10 cellular contexts compared by ENCODE assay signal in genomic region chr5:131496400-131496713, GRCh38.
DNase-seq lines count a peak whose midpoint lies in the region; ATAC-seq and TF ChIP-seq lines count a peak whose summit lies in the region.
"Had no signal": no experiment of that assay in that cellular context is flagged by ENCODE, and none has a peak within 500 bp of the region (broad histone marks: within the 10 kb centered on the region; RNA-seq: fewer than 3 reads in every experiment).

No MANE protein-coding gene starts in this region.

- peak overlapping the region; percentile 26 for H3K27ac Mint-ChIP-seq in activated T-helper 17 cell treated with anti-CD3 and anti-CD28 coated beads, Interleukin-2, amount 50 U/mL, for 72 hours
- no peak overlapping the region for H3K27ac Mint-ChIP-seq in nephron progenitor cell

- ATAC-seq in GM19395 (IDR thresholded peaks at IDR 0.05; ENCODE audit: unreplicated experiment) (peak; percentile 97), HG03097 (IDR thresholded peaks at IDR 0.05; ENCODE audit: low FRiP score, unreplicated experiment) (peak; percentile 75)
- ATAC-seq in activated T-helper 17 cell treated with anti-CD3 and anti-CD28 coated beads, Interleukin-2, amount 50 U/mL, for 72 hours (replicated peaks), result peak; percentile 66
- ATAC-seq: Panc1 had no signal

- H3K27ac ChIP-seq in testis, result no peak overlapping the region
- H3K27ac ChIP-seq in A673 (ENCODE audit: low read depth, low read length, poor library complexity, severe bottlenecking), result no peak overlapping the region
- H3K27ac ChIP-seq: adrenal gland had no signal

- H3K9me3 ChIP-seq in testis, result no peaks in the 10 kb centered on the region
- no peaks in the 10 kb centered on the region for H3K9me3 ChIP-seq in A673 (ENCODE audit: low read depth, low read length, poor library complexity, severe bottlenecking)
- H3K9me3 ChIP-seq: adrenal gland had no signal

- H3K27me3 ChIP-seq in testis, result no peaks in the 10 kb centered on the region
- no peaks in the 10 kb centered on the region for H3K27me3 ChIP-seq in A673 (replicated peaks; ENCODE audit: insufficient read depth, low read depth, low read length, poor library complexity)
- H3K27me3 ChIP-seq: adrenal gland had no signal

- peaks cover 21% of the 10 kb centered on the region for H3K4me1 Mint-ChIP-seq in activated T-helper 17 cell treated with anti-CD3 and anti-CD28 coated beads, Interleukin-2, amount 50 U/mL, for 72 hours
- peaks cover 9% of the 10 kb centered on the region for H3K4me1 Mint-ChIP-seq in nephron progenitor cell

- POLR2A ChIA-PET in HEK293T (lab: Yijun Ruan, JAX) (no interaction called here), A673 (lab: Charles Lee; ENCODE audit: low non-redundant PET) (no interaction called here)

- DNase-seq in nephron progenitor cell (no peak), HEK293T (ENCODE audit: extremely low spot score) (no peak), testis (no peak), A673 (ENCODE audit: low spot score) (no peak)
- DNase-seq: adrenal gland had no signal

- no peaks in the 10 kb centered on the region for H3K27me3 Mint-ChIP-seq in activated T-helper 17 cell treated with anti-CD3 and anti-CD28 coated beads, Interleukin-2, amount 50 U/mL, for 72 hours
- H3K27me3 Mint-ChIP-seq in nephron progenitor cell (ENCODE audit: low read depth, poor library complexity), result no peaks in the 10 kb centered on the region

- no peak overlapping the region for H3K4me3 Mint-ChIP-seq in activated T-helper 17 cell treated with anti-CD3 and anti-CD28 coated beads, Interleukin-2, amount 50 U/mL, for 72 hours
- H3K4me3 Mint-ChIP-seq in nephron progenitor cell, result no peak overlapping the region

- H3K36me3 Mint-ChIP-seq in activated T-helper 17 cell treated with anti-CD3 and anti-CD28 coated beads, Interleukin-2, amount 50 U/mL, for 72 hours (ENCODE audit: low read depth), result peaks cover 93% of the 10 kb centered on the region
- peaks cover 47% of the 10 kb centered on the region for H3K36me3 Mint-ChIP-seq in nephron progenitor cell (ENCODE audit: low read depth)

- BruUV-seq in A673 (replicated peaks; lab: Mats Ljungman, UMichigan), result no TSS peak

- no peaks in the 10 kb centered on the region for H3K4me1 ChIP-seq in testis
- no peaks in the 10 kb centered on the region for H3K4me1 ChIP-seq in A673 (ENCODE audit: insufficient read depth, low read length, poor library complexity, severe bottlenecking)
- H3K4me1 ChIP-seq: adrenal gland had no signal

- TF ChIP-seq CTCF in GM12875 (IDR thresholded peaks at IDR 0.05; ENCODE audit: borderline replicate concordance, insufficient read depth, low read depth, low read length) (peak; percentile 41; the same call in 1 of the 2 replicates), nephron progenitor cell (IDR thresholded peaks at IDR 0.05) (no peak), testis (IDR thresholded peaks at IDR 0.05) (no peak), A673 (conservative IDR thresholded peaks at IDR 0.05; ENCODE audit: low read depth, low read length) (no peak)

- no peaks in the 10 kb centered on the region for H3K36me3 ChIP-seq in testis (ENCODE audit: low read depth, missing control alignments)
- peaks cover 40% of the 10 kb centered on the region for H3K36me3 ChIP-seq in A673 (ENCODE audit: insufficient read depth, low read length, poor library complexity, severe bottlenecking)

- intact Hi-C loops in testis (cut with DNase I; ENCODE audit: low total_unique reads) (no loop called here), A673 (cut with micrococcal nuclease; ENCODE audit: unreplicated experiment) (no loop called here)

- CTCF ChIA-PET in HEK293T (lab: Yijun Ruan, JAX), result no interaction called here
- CTCF ChIA-PET in A673 (lab: Charles Lee), result no interaction called here

- H3K4me3 ChIP-seq in GM12875 (ENCODE audit: low read depth, low read length) (no peak overlapping the region), testis (no peak overlapping the region), A673 (ENCODE audit: low read depth, low read length, poor library complexity, severe bottlenecking) (no peak overlapping the region)
- H3K4me3 ChIP-seq: adrenal gland had no signal

- no peak for TF ChIP-seq POLR2A in testis (IDR thresholded peaks at IDR 0.05)

- no peaks in the 10 kb centered on the region for H3K9me3 Mint-ChIP-seq in activated T-helper 17 cell treated with anti-CD3 and anti-CD28 coated beads, Interleukin-2, amount 50 U/mL, for 72 hours
- H3K9me3 Mint-ChIP-seq in nephron progenitor cell, result no peaks in the 10 kb centered on the region

- WGBS in testis, 2 donors, result 83 to 86% methylated on average over 1 of the region's 1 CpG

TF ChIP-seq in HEK293T, 16 proteins besides CTCF, POLR2A, EP300 and RAD21:
- TF ChIP-seq CTBP1 (IDR thresholded peaks at IDR 0.05; ENCODE audit: borderline replicate concordance) (no peak), SUZ12 (IDR thresholded peaks at IDR 0.05) (no peak), BHLHE40 (IDR thresholded peaks at IDR 0.05; ENCODE audit: borderline replicate concordance) (no peak), HDGF (IDR thresholded peaks at IDR 0.05; ENCODE audit: borderline replicate concordance) (no peak), ARNT (IDR thresholded peaks at IDR 0.05) (no peak), FOXA1 (IDR thresholded peaks at IDR 0.05) (no peak), ELF4 (IDR thresholded peaks at IDR 0.05) (no peak), LEF1 (IDR thresholded peaks at IDR 0.05; ENCODE audit: borderline replicate concordance) (no peak), PKNOX1 (IDR thresholded peaks at IDR 0.05) (no peak), L3MBTL2 (conservative IDR thresholded peaks at IDR 0.05) (no peak), TARDBP (IDR thresholded peaks at IDR 0.05) (no peak), FOXM1 (IDR thresholded peaks at IDR 0.05; ENCODE audit: borderline replicate concordance) (no peak), NFRKB (IDR thresholded peaks at IDR 0.05) (no peak), FOXK2 (IDR thresholded peaks at IDR 0.05) (no peak), ZNF384 (IDR thresholded peaks at IDR 0.05) (no peak), SP1 (IDR thresholded peaks at IDR 0.05) (no peak)
